In genomic region chr20:45523833-45524232, GRCh38 we compare ENCODE assay signal across 25 cellular contexts. TPM values are rescaled to one million over a fixed set of nuclear protein-coding genes. Genes with fewer than 3 reads are reported as not detected.
DNase-seq lines count a peak whose midpoint lies in the region; ATAC-seq, FAIRE-seq and TF ChIP-seq lines count a peak whose summit lies in the region.
"Had no signal": no experiment of that assay in that cellular context is flagged by ENCODE, and none has a peak within 500 bp of the region (broad histone marks: within the 10 kb centered on the region; RNA-seq: fewer than 3 reads in every experiment).

No MANE protein-coding gene starts in this region.

- H3K9ac ChIP-seq in K562 (ENCODE audit: insufficient read depth in 1 of 2, low read depth in 2 of 2, low read length in 2 of 2), result no peak overlapping the region
- H3K9ac ChIP-seq in neuronal stem cell (ENCODE audit: low read depth, low read length, poor library complexity), result no peak overlapping the region
- H3K9ac ChIP-seq: BLaER1 had no signal

- H3K79me2 ChIP-seq in PC-9 (ENCODE audit: low read depth) (no peaks in the 10 kb centered on the region), K562 (ENCODE audit: control insufficient read depth, insufficient read depth, low read length) (no peaks in the 10 kb centered on the region)

- no peak overlapping the region for H3K14ac ChIP-seq in neuronal stem cell (ENCODE audit: low read length)

- H4K91ac ChIP-seq in neuronal stem cell (ENCODE audit: low read depth, low read length, poor library complexity), result no peak overlapping the region

- H3K9me1 ChIP-seq in K562 (ENCODE audit: control insufficient read depth, insufficient read depth, low read length), result no peaks in the 10 kb centered on the region

- H2BK12ac ChIP-seq in neuronal stem cell (ENCODE audit: low read length), result no peak overlapping the region

- DNase-seq in NOMO-1 treated with DMSO at 0.1 percent for 48 hours (lab: John Stamatoyannopoulos, UW; ENCODE audit: unreplicated experiment), result peak; percentile 65
- DNase-seq in PC-9, result peak in 1 of 2 experiments; percentile 44
- no peak for DNase-seq in K562 (ENCODE audit: extremely low read depth in 1 of 4, low spot score in 3 of 4)
- DNase-seq in fibroblast of mammary gland (ENCODE audit: low read depth), result peak; percentile 28
- no peak for DNase-seq in mesothelial cell of epicardium (ENCODE audit: low spot score in 2 of 2, unreplicated experiment in 2 of 2)
- no peak for DNase-seq in neuronal stem cell (ENCODE audit: low spot score)
- DNase-seq in SHP77 treated with DMSO at 0.1 percent for 48 hours (lab: John Stamatoyannopoulos, UW), result no peak
- no peak for DNase-seq in BE2C
- DNase-seq: ACHN; CD4-positive, alpha-beta memory T cell; DMS153; DMS79; GDM1; GOT3; H7; HFFc6 had no signal

- no peaks in the 10 kb centered on the region for H3K36me3 Mint-ChIP-seq in mesothelial cell of epicardium
- H3K36me3 Mint-ChIP-seq: CD14-positive monocyte; CD4-positive, alpha-beta memory T cell; IgD-negative memory B cell had no signal

- ATAC-seq in K562, result no peak
- ATAC-seq: HCT116, HepG2 had no signal

- 0% methylated on average over 2 of the region's 2 CpGs for WGBS in K562 (ENCODE audit: insufficient coverage, low coverage, missing lambda C conversion rate)
- no CpG with 5 or more reads among the region's 2 CpGs for WGBS in neuronal stem cell (ENCODE audit: extremely low coverage in 2 of 2, insufficient read length in 2 of 2, insufficient replicate concordance in 1 of 2), 2 donors

- H2BK15ac ChIP-seq in neuronal stem cell (ENCODE audit: low read length), result no peak overlapping the region

- TF ChIP-seq CTCF in PC-9 (conservative IDR thresholded peaks at IDR 0.05), result no peak
- no peak for TF ChIP-seq CTCF in K562 (IDR thresholded peaks at IDR 0.05 in 2 of 3, conservative IDR thresholded peaks at IDR 0.05 in 1 of 3; ENCODE audit: insufficient read depth in 2 of 3, low read depth in 1 of 3, low read length in 3 of 3)
- no peak for TF ChIP-seq CTCF in fibroblast of mammary gland (conservative IDR thresholded peaks at IDR 0.05; ENCODE audit: control insufficient read depth, insufficient read depth, low read depth, low read length)
- TF ChIP-seq CTCF in mesothelial cell of epicardium (IDR thresholded peaks at IDR 0.05; ENCODE audit: unreplicated experiment), result no peak
- no peak for TF ChIP-seq CTCF in BE2C (IDR thresholded peaks at IDR 0.05; ENCODE audit: low read depth, low read length)

- peaks cover 21% of the 10 kb centered on the region for H3F3A ChIP-seq in PC-9 (ENCODE audit: insufficient read depth, low read depth)

- H3K4ac ChIP-seq in neuronal stem cell (ENCODE audit: low read length), result no peak overlapping the region

- H3K4me3 Mint-ChIP-seq in mesothelial cell of epicardium, result no peak overlapping the region
- H3K4me3 Mint-ChIP-seq: CD14-positive monocyte; CD4-positive, alpha-beta memory T cell; HFFc6; IgD-negative memory B cell had no signal

- H3K18ac ChIP-seq in neuronal stem cell (ENCODE audit: low read length), result no peak overlapping the region

- H3K27ac Mint-ChIP-seq in mesothelial cell of epicardium, result no peak overlapping the region
- H3K27ac Mint-ChIP-seq: CD14-positive monocyte; CD4-positive, alpha-beta memory T cell; HFFc6; IgD-negative memory B cell had no signal

- no peak overlapping the region; the same call in 1 of the 2 replicates for H3K4me3 ChIP-seq in PC-9
- no peak overlapping the region for H3K4me3 ChIP-seq in K562
- H3K4me3 ChIP-seq in fibroblast of mammary gland (ENCODE audit: control insufficient read depth, low read depth, low read length), result no peak overlapping the region
- no peak overlapping the region for H3K4me3 ChIP-seq in neuronal stem cell (ENCODE audit: low read length in 2 of 2)
- no peak overlapping the region for H3K4me3 ChIP-seq in BE2C (ENCODE audit: low read depth, low read length)
- H3K4me3 ChIP-seq: BLaER1 had no signal

- no peak overlapping the region for H2BK120ac ChIP-seq in neuronal stem cell (ENCODE audit: low read depth, low read length)

- no peak overlapping the region for H3K23ac ChIP-seq in neuronal stem cell (ENCODE audit: low read depth, low read length, poor library complexity)

- intact Hi-C loops in PC-9 (cut with micrococcal nuclease; ENCODE audit: unreplicated experiment), result no loop called here
- intact Hi-C loops in K562 (cut with micrococcal nuclease), result no loop called here

- no peak overlapping the region for H2AK5ac ChIP-seq in neuronal stem cell (ENCODE audit: low read depth, low read length)

- H3K27me3 Mint-ChIP-seq in mesothelial cell of epicardium (ENCODE audit: low read depth), result peaks cover 56% of the 10 kb centered on the region

- POLR2A ChIA-PET in PC-9 (lab: Charles Lee; ENCODE audit: unreplicated experiment), result interaction anchor here (0.5 kb wide), 1 partner anchor 176 kb away, joined by 3 read pairs; no protein-coding TSS in a partner anchor
- POLR2A ChIA-PET in K562 (lab: Yijun Ruan, JAX), result interaction anchor here (0.6 to 1.6 kb wide), 2 partner anchors 9 to 15 kb away, joined by 3 to 5 read pairs; partner anchors contain the start of genes SPINT3 and WFDC6

- no peaks in the 10 kb centered on the region for H3K4me1 Mint-ChIP-seq in mesothelial cell of epicardium
- H3K4me1 Mint-ChIP-seq: CD4-positive, alpha-beta memory T cell; IgD-negative memory B cell had no signal

- no peak overlapping the region for H4K8ac ChIP-seq in neuronal stem cell (ENCODE audit: low read depth, low read length)

- TF ChIP-seq EP300 in K562 (IDR thresholded peaks at IDR 0.05; ENCODE audit: low read length), result no peak

- peaks cover 8% of the 10 kb centered on the region; the same call in 1 of the 2 replicates for H3K9me3 ChIP-seq in PC-9 (ENCODE audit: insufficient read depth, low read depth)
- H3K9me3 ChIP-seq in K562 (replicated peaks; ENCODE audit: control insufficient read depth, insufficient read depth, low read depth, low read length), result no peaks in the 10 kb centered on the region
- H3K9me3 ChIP-seq in neuronal stem cell (replicated peaks in 1 of 2; ENCODE audit: control insufficient read depth in 2 of 2, insufficient read depth in 1 of 2, low read depth in 1 of 2, low read length in 2 of 2), result no peaks in the 10 kb centered on the region
- H3K9me3 ChIP-seq in BE2C, result no peaks in the 10 kb centered on the region
- H3K9me3 ChIP-seq: BLaER1 had no signal

- no peaks in the 10 kb centered on the region for H3K9me2 ChIP-seq in PC-9 (ENCODE audit: insufficient read depth)

- TF ChIP-seq POLR2A in K562 (conservative IDR thresholded peaks at IDR 0.05), result no peak

- in situ Hi-C loops in K562 (cut with MboI), result no loop called here

- TF ChIP-seq RAD21 in K562 (CRISPR knock-in tag; conservative IDR thresholded peaks at IDR 0.05 in 1 of 2, IDR thresholded peaks at IDR 0.05 in 1 of 2), result no peak

- peak overlapping the region; percentile 71; the same call in 1 of the 2 replicates for H2AFZ ChIP-seq in PC-9
- no peak overlapping the region for H2AFZ ChIP-seq in K562 (ENCODE audit: low read depth, low read length)
- H2AFZ ChIP-seq in neuronal stem cell (ENCODE audit: low read length), result no peak overlapping the region

- peak overlapping the region; percentile 46 for H3K27ac ChIP-seq in PC-9
- no peak overlapping the region for H3K27ac ChIP-seq in K562 (ENCODE audit: extremely low read depth, low read depth, low read length)
- no peak overlapping the region for H3K27ac ChIP-seq in neuronal stem cell (replicated peaks; ENCODE audit: low read length)
- H3K27ac ChIP-seq: BLaER1 had no signal

- H3K4me2 ChIP-seq in PC-9 (peak overlapping the region; percentile 44), K562 (ENCODE audit: insufficient read depth, low read length) (no peak overlapping the region), neuronal stem cell (ENCODE audit: insufficient read depth, low read length, poor library complexity, severe bottlenecking) (no peak overlapping the region)
- H3K4me2 ChIP-seq: BLaER1 had no signal

- H4K20me1 ChIP-seq in PC-9 (ENCODE audit: insufficient read depth), result no peaks in the 10 kb centered on the region
- no peaks in the 10 kb centered on the region for H4K20me1 ChIP-seq in K562 (replicated peaks; ENCODE audit: control insufficient read depth, insufficient read depth, low read length)
- H4K20me1 ChIP-seq: BLaER1 had no signal

- H3K36me3 ChIP-seq in PC-9 (ENCODE audit: low read depth) (no peaks in the 10 kb centered on the region), K562 (ENCODE audit: control insufficient read depth, insufficient read depth, low read length) (no peaks in the 10 kb centered on the region), neuronal stem cell (replicated peaks in 1 of 2; ENCODE audit: control insufficient read depth in 2 of 2, insufficient read depth in 2 of 2, low read length in 2 of 2) (no peaks in the 10 kb centered on the region), BE2C (no peaks in the 10 kb centered on the region)
- H3K36me3 ChIP-seq: BLaER1 had no signal

- H2BK5ac ChIP-seq in neuronal stem cell (ENCODE audit: low read length), result no peak overlapping the region

- no peak for FAIRE-seq in K562 (lab: Jason Lieb, UNC)
- FAIRE-seq: A204.1, GM12892, GM18507, HepG2 had no signal

- no peaks in the 10 kb centered on the region for H3K27me3 ChIP-seq in PC-9 (ENCODE audit: insufficient read depth, low read depth)
- H3K27me3 ChIP-seq in K562 (ENCODE audit: control insufficient read depth in 2 of 2, insufficient read depth in 2 of 2, low read length in 2 of 2), result peaks cover 0 to 6% of the 10 kb centered on the region in 2 experiments; a peak in 2 of 5 replicates
- H3K27me3 ChIP-seq in neuronal stem cell (ENCODE audit: control insufficient read depth in 3 of 3, insufficient read depth in 3 of 3, low read depth in 1 of 3, low read length in 3 of 3), result peaks cover 0 to 6% (median 0%) of the 10 kb centered on the region in 3 experiments
- H3K27me3 ChIP-seq in BE2C, result peaks cover 13% of the 10 kb centered on the region
- H3K27me3 ChIP-seq: BLaER1 had no signal

- no peaks in the 10 kb centered on the region for H3K79me1 ChIP-seq in neuronal stem cell (ENCODE audit: low read depth, low read length)

- H3K9me3 Mint-ChIP-seq in mesothelial cell of epicardium, result no peaks in the 10 kb centered on the region
- H3K9me3 Mint-ChIP-seq: HFFc6 had no signal

- no TSS peak for BruUV-seq in PC-9 (replicated peaks; lab: Mats Ljungman, UMichigan)
- no TSS peak for BruUV-seq in K562 (replicated peaks; lab: Mats Ljungman, UMichigan)

- H3K4me1 ChIP-seq in PC-9 (replicated peaks; ENCODE audit: insufficient read depth) (peaks cover 24% of the 10 kb centered on the region), K562 (replicated peaks in 1 of 2; ENCODE audit: control insufficient read depth in 2 of 2, insufficient read depth in 2 of 2, low read length in 2 of 2) (no peaks in the 10 kb centered on the region), neuronal stem cell (ENCODE audit: control insufficient read depth in 2 of 2, insufficient read depth in 1 of 2, low read depth in 1 of 2, low read length in 2 of 2) (no peaks in the 10 kb centered on the region), BE2C (no peaks in the 10 kb centered on the region; the same call in 1 of the 2 replicates)
- H3K4me1 ChIP-seq: BLaER1 had no signal

- CTCF ChIA-PET in PC-9 (lab: Charles Lee) (no interaction called here), K562 (lab: Yijun Ruan, JAX; ENCODE audit: low intra/inter-chr PET ratio) (no interaction called here)

RNA-seq across cellular contexts. Expression of gene SPINT3, which starts 8.4 kb away (rescaled TPM):
- total RNA-seq in PC-9 (2021) (not detected in 2 replicates), K562 (2014; rRNA removed) (not detected in 2 replicates), K562 (2014; rRNA removed; fragmentation: Illumina TruSeq; extraction: Trizol) (not detected in 2 replicates), K562 (2015; rRNA removed; fragmentation: Illumina TruSeq; extraction: Trizol) (not detected in 2 replicates), K562 (2021) (not detected in 2 replicates), mesothelial cell of epicardium (not detected in 3 replicates)
- not detected in 2 replicates for total RNA-seq in K562 (2011; cell fraction: chromatin; rRNA removed; ENCODE audit: low replicate concordance)
- total RNA-seq in K562 (2011; cell fraction: nucleolus; rRNA removed), result not detected in 2 replicates
- total RNA-seq in K562 (2011; cell fraction: nucleoplasm; rRNA removed), result not detected in 2 replicates
- polyA plus RNA-seq in K562 (2011; rRNA removed) (not detected in 2 replicates), K562 (2014; fragmentation: Illumina TruSeq; extraction: Trizol) (not detected in 2 replicates), K562 (2014; fragmentation: Nextera tagmentation; extraction: Ambion mirVana) (not detected), K562 (2014; rRNA removed) (not detected in 2 replicates)
- polyA plus RNA-seq in K562 (2011; cell fraction: cytosol; rRNA removed), result not detected in 2 replicates
- polyA plus RNA-seq in K562 (2011; cell fraction: nucleus; rRNA removed), result not detected in 2 replicates
- not detected in 2 replicates for polyA plus RNA-seq in K562 (2012)
- polyA minus RNA-seq in K562 (2011; rRNA and poly(A)+ RNA removed), result not detected in 2 replicates
- polyA minus RNA-seq in K562 (2011; cell fraction: cytosol; rRNA and poly(A)+ RNA removed), result not detected in 2 replicates
- not detected in 2 replicates for polyA minus RNA-seq in K562 (2011; cell fraction: nucleus; rRNA and poly(A)+ RNA removed)
- polyA plus RNA-seq in neuronal stem cell (2013, experiment 1 of 2), result not detected
- polyA plus RNA-seq in neuronal stem cell (2013, experiment 2 of 2), result not detected
- not detected for polyA plus RNA-seq in BE2C (2012; ENCODE audit: insufficient read depth, insufficient read length, low read depth)
- total RNA-seq: CD4-positive, alpha-beta memory T cell; Daoy; H7; HepG2; HFFc6 had no signal
- polyA plus RNA-seq: CD14-positive monocyte; CD4-positive, alpha-beta memory T cell; HepG2; IgD-negative memory B cell had no signal

RNA-seq across cellular contexts. Expression of gene WFDC6, which starts 15.4 kb away (rescaled TPM):
- total RNA-seq in PC-9 (2021), result not detected in 2 replicates
- total RNA-seq in K562 (2011; cell fraction: chromatin; rRNA removed; ENCODE audit: low replicate concordance), result not detected in 2 replicates
- not detected in 2 replicates for total RNA-seq in K562 (2011; cell fraction: nucleolus; rRNA removed)
- total RNA-seq in K562 (2011; cell fraction: nucleoplasm; rRNA removed), result not detected in 2 replicates
- total RNA-seq in K562 (2014; rRNA removed), result not detected in 2 replicates
- not detected in 2 replicates for total RNA-seq in K562 (2014; rRNA removed; fragmentation: Illumina TruSeq; extraction: Trizol)
- total RNA-seq in K562 (2015; rRNA removed; fragmentation: Illumina TruSeq; extraction: Trizol), result not detected in 2 replicates
- not detected in 2 replicates for total RNA-seq in K562 (2021)
- polyA plus RNA-seq in K562 (2011; rRNA removed), result not detected in 2 replicates
- not detected in 2 replicates for polyA plus RNA-seq in K562 (2011; cell fraction: cytosol; rRNA removed)
- polyA plus RNA-seq in K562 (2011; cell fraction: nucleus; rRNA removed), result not detected in 2 replicates
- polyA plus RNA-seq in K562 (2012), result not detected in 2 replicates
- not detected in 2 replicates for polyA plus RNA-seq in K562 (2014; fragmentation: Illumina TruSeq; extraction: Trizol)
- polyA plus RNA-seq in K562 (2014; fragmentation: Nextera tagmentation; extraction: Ambion mirVana), result not detected
- polyA plus RNA-seq in K562 (2014; rRNA removed), result not detected in 2 replicates
- not detected in 2 replicates for polyA minus RNA-seq in K562 (2011; rRNA and poly(A)+ RNA removed)
- not detected in 2 replicates for polyA minus RNA-seq in K562 (2011; cell fraction: cytosol; rRNA and poly(A)+ RNA removed)
- not detected in 2 replicates for polyA minus RNA-seq in K562 (2011; cell fraction: nucleus; rRNA and poly(A)+ RNA removed)
- not detected in 3 replicates for total RNA-seq in mesothelial cell of epicardium
- not detected for polyA plus RNA-seq in neuronal stem cell (2013, experiment 1 of 2)
- not detected for polyA plus RNA-seq in neuronal stem cell (2013, experiment 2 of 2)
- not detected for polyA plus RNA-seq in BE2C (2012; ENCODE audit: insufficient read depth, insufficient read length, low read depth)
- total RNA-seq: CD4-positive, alpha-beta memory T cell; Daoy; H7; HepG2; HFFc6 had no signal
- polyA plus RNA-seq: CD14-positive monocyte; CD4-positive, alpha-beta memory T cell; HepG2; IgD-negative memory B cell had no signal

RNA-seq across cellular contexts. Expression of gene EPPIN, which starts 23.4 kb away (rescaled TPM):
- not detected in 2 replicates for total RNA-seq in PC-9 (2021)
- total RNA-seq in K562 (2011; cell fraction: chromatin; rRNA removed; ENCODE audit: low replicate concordance), result not detected in 2 replicates
- not detected in 2 replicates for total RNA-seq in K562 (2011; cell fraction: nucleolus; rRNA removed)
- total RNA-seq in K562 (2011; cell fraction: nucleoplasm; rRNA removed), result not detected in 2 replicates
- total RNA-seq in K562 (2014; rRNA removed), result not detected in 2 replicates
- total RNA-seq in K562 (2014; rRNA removed; fragmentation: Illumina TruSeq; extraction: Trizol), result not detected in 2 replicates
- not detected in 2 replicates for total RNA-seq in K562 (2015; rRNA removed; fragmentation: Illumina TruSeq; extraction: Trizol)
- total RNA-seq in K562 (2021), result not detected in 2 replicates
- not detected in 2 replicates for polyA plus RNA-seq in K562 (2011; rRNA removed)
- not detected in 2 replicates for polyA plus RNA-seq in K562 (2011; cell fraction: cytosol; rRNA removed)
- polyA plus RNA-seq in K562 (2011; cell fraction: nucleus; rRNA removed), result not detected in 2 replicates
- not detected in 2 replicates for polyA plus RNA-seq in K562 (2012)
- not detected in 2 replicates for polyA plus RNA-seq in K562 (2014; fragmentation: Illumina TruSeq; extraction: Trizol)
- not detected for polyA plus RNA-seq in K562 (2014; fragmentation: Nextera tagmentation; extraction: Ambion mirVana)
- not detected in 2 replicates for polyA plus RNA-seq in K562 (2014; rRNA removed)
- polyA minus RNA-seq in K562 (2011; rRNA and poly(A)+ RNA removed), result not detected in 2 replicates
- not detected in 2 replicates for polyA minus RNA-seq in K562 (2011; cell fraction: cytosol; rRNA and poly(A)+ RNA removed)
- not detected in 2 replicates for polyA minus RNA-seq in K562 (2011; cell fraction: nucleus; rRNA and poly(A)+ RNA removed)
- total RNA-seq in mesothelial cell of epicardium, result not detected in 3 replicates
- not detected for polyA plus RNA-seq in neuronal stem cell (2013, experiment 1 of 2)
- not detected for polyA plus RNA-seq in neuronal stem cell (2013, experiment 2 of 2)
- polyA plus RNA-seq in BE2C (2012; ENCODE audit: insufficient read depth, insufficient read length, low read depth), result not detected
- total RNA-seq: CD4-positive, alpha-beta memory T cell; Daoy; HepG2; HFFc6 had no signal
- polyA plus RNA-seq: CD14-positive monocyte; CD4-positive, alpha-beta memory T cell; HepG2; IgD-negative memory B cell had no signal

RNA-seq across cellular contexts. Expression of gene WFDC2, which starts 54.3 kb away (rescaled TPM):
- total RNA-seq in PC-9 (2021), result 159 and 185 TPM in 2 replicates
- total RNA-seq in K562 (2011; cell fraction: chromatin; rRNA removed; ENCODE audit: low replicate concordance), result not detected in 2 replicates
- total RNA-seq in K562 (2011; cell fraction: nucleolus; rRNA removed), result not detected in 2 replicates
- not detected in 2 replicates for total RNA-seq in K562 (2011; cell fraction: nucleoplasm; rRNA removed)
- total RNA-seq in K562 (2014; rRNA removed), result not detected in 2 replicates
- not detected in 2 replicates for total RNA-seq in K562 (2014; rRNA removed; fragmentation: Illumina TruSeq; extraction: Trizol)
- not detected in 2 replicates for total RNA-seq in K562 (2015; rRNA removed; fragmentation: Illumina TruSeq; extraction: Trizol)
- total RNA-seq in K562 (2021), result not detected in 2 replicates
- polyA plus RNA-seq in K562 (2011; rRNA removed), result not detected in 2 replicates
- polyA plus RNA-seq in K562 (2011; cell fraction: cytosol; rRNA removed), result not detected in 2 replicates
- polyA plus RNA-seq in K562 (2011; cell fraction: nucleus; rRNA removed), result not detected in 2 replicates
- not detected in 2 replicates for polyA plus RNA-seq in K562 (2012)
- not detected in 2 replicates for polyA plus RNA-seq in K562 (2014; fragmentation: Illumina TruSeq; extraction: Trizol)
- not detected for polyA plus RNA-seq in K562 (2014; fragmentation: Nextera tagmentation; extraction: Ambion mirVana)
- not detected in 2 replicates for polyA plus RNA-seq in K562 (2014; rRNA removed)
- polyA minus RNA-seq in K562 (2011; rRNA and poly(A)+ RNA removed), result not detected in 2 replicates
- polyA minus RNA-seq in K562 (2011; cell fraction: cytosol; rRNA and poly(A)+ RNA removed), result not detected in 2 replicates
- not detected in 2 replicates for polyA minus RNA-seq in K562 (2011; cell fraction: nucleus; rRNA and poly(A)+ RNA removed)
- 57.8 to 61.9 TPM (median 61.3 TPM) in 3 replicates for total RNA-seq in mesothelial cell of epicardium
- 56.3 TPM for polyA plus RNA-seq in neuronal stem cell (2013, experiment 1 of 2)
- polyA plus RNA-seq in neuronal stem cell (2013, experiment 2 of 2), result 58.1 TPM
- polyA plus RNA-seq in BE2C (2012; ENCODE audit: insufficient read depth, insufficient read length, low read depth), result not detected
- total RNA-seq: Daoy, HepG2 had no signal
- polyA plus RNA-seq: CD14-positive monocyte; CD4-positive, alpha-beta memory T cell had no signal

RNA-seq across cellular contexts. Expression of gene WFDC8, which starts 55.3 kb away (rescaled TPM):
- total RNA-seq in PC-9 (2021), result not detected in 2 replicates
- not detected in 2 replicates for total RNA-seq in K562 (2011; cell fraction: chromatin; rRNA removed; ENCODE audit: low replicate concordance)
- total RNA-seq in K562 (2011; cell fraction: nucleolus; rRNA removed), result not detected in 2 replicates
- not detected in 2 replicates for total RNA-seq in K562 (2011; cell fraction: nucleoplasm; rRNA removed)
- total RNA-seq in K562 (2014; rRNA removed), result not detected in 2 replicates
- total RNA-seq in K562 (2014; rRNA removed; fragmentation: Illumina TruSeq; extraction: Trizol), result not detected in 2 replicates
- not detected in 2 replicates for total RNA-seq in K562 (2015; rRNA removed; fragmentation: Illumina TruSeq; extraction: Trizol)
- not detected in 2 replicates for total RNA-seq in K562 (2021)
- polyA plus RNA-seq in K562 (2011; rRNA removed), result not detected in 2 replicates
- polyA plus RNA-seq in K562 (2011; cell fraction: cytosol; rRNA removed), result not detected in 2 replicates
- not detected in 2 replicates for polyA plus RNA-seq in K562 (2011; cell fraction: nucleus; rRNA removed)
- polyA plus RNA-seq in K562 (2012), result not detected in 2 replicates
- not detected in 2 replicates for polyA plus RNA-seq in K562 (2014; fragmentation: Illumina TruSeq; extraction: Trizol)
- polyA plus RNA-seq in K562 (2014; fragmentation: Nextera tagmentation; extraction: Ambion mirVana), result not detected
- not detected in 2 replicates for polyA plus RNA-seq in K562 (2014; rRNA removed)
- polyA minus RNA-seq in K562 (2011; rRNA and poly(A)+ RNA removed), result not detected in 2 replicates
- not detected in 2 replicates for polyA minus RNA-seq in K562 (2011; cell fraction: cytosol; rRNA and poly(A)+ RNA removed)
- not detected in 2 replicates for polyA minus RNA-seq in K562 (2011; cell fraction: nucleus; rRNA and poly(A)+ RNA removed)
- total RNA-seq in mesothelial cell of epicardium, result not detected in 3 replicates
- not detected for polyA plus RNA-seq in neuronal stem cell (2013, experiment 1 of 2)
- polyA plus RNA-seq in neuronal stem cell (2013, experiment 2 of 2), result not detected
- polyA plus RNA-seq in BE2C (2012; ENCODE audit: insufficient read depth, insufficient read length, low read depth), result not detected
- total RNA-seq: CD4-positive, alpha-beta memory T cell; Daoy; H7; HepG2; HFFc6 had no signal
- polyA plus RNA-seq: CD14-positive monocyte; CD4-positive, alpha-beta memory T cell; HepG2; IgD-negative memory B cell had no signal

Comparison
In these comparisons a context has a peak if more than half of its experiments do, and no peak if none do; other contexts are left out.
1. DNase-seq: peak in NOMO-1 treated with DMSO at 0.1 percent for 48 hours (single experiment) and fibroblast of mammary gland (single experiment); none in K562 (0 of 4), mesothelial cell of epicardium (0 of 2), neuronal stem cell (single experiment), SHP77 treated with DMSO at 0.1 percent for 48 hours (single experiment) and BE2C (single experiment).